In the genomic region with DNA sequence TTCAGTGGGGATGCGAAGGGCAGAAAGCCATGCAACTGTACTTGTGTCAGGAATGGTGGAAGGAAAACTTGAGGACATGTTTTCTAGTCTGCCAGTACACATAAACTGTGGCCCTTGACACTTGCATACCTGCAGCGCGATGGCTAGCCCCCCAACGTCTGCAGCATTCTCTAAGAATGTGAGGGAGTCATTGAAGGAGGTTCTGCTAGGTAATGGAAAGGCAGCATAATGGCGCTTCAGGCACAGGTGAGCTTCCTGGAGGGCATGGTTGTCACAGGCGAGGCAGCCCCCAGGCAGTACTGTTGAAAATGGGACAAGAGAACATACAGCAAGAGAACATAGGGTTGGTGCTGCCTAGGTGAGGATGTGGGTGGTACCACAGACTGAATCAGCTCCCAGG, we compare ENCODE assay signal across 12 cellular contexts. TPM values are rescaled to one million over a fixed set of nuclear protein-coding genes. Genes with fewer than 3 reads are reported as not detected.
"Had no signal": no experiment of that assay in that cellular context is flagged by ENCODE, and none has a peak within 500 bp of the region (broad histone marks: within the 10 kb centered on the region; RNA-seq: fewer than 3 reads in every experiment).

No MANE protein-coding gene starts in this region.

- H3K27ac Mint-ChIP-seq: H9, HFFc6 had no signal

- FAIRE-seq: H1, H54 had no signal

- H3K4me2 ChIP-seq: GM23338 had no signal

- H3K36me3 ChIP-seq: HAP-1 had no signal

- H3K9me3 Mint-ChIP-seq: GM23338, H9 had no signal

- H3K27ac ChIP-seq: GM23248 had no signal

- ATAC-seq: GM23338, HCT116 had no signal

- H3K9ac ChIP-seq: GM23248 had no signal

- H3K4me1 ChIP-seq: HAP-1 had no signal

- H3K9me3 ChIP-seq: HAP-1 had no signal

- H3K4me3 Mint-ChIP-seq: GM23338, H9, HFFc6 had no signal

- H3K4me3 ChIP-seq: GM23248, GM23338, HAP-1 had no signal

- DNase-seq: GM23248, GOT3, H7, H9, HCEC 1CT, HFFc6 had no signal

- H2AFZ ChIP-seq: GM23248, GM23338 had no signal

RNA-seq across cellular contexts. Expression of a gene that starts 3.5 kb away (rescaled TPM):
- total RNA-seq: GM23248, GM23338, H1, H4, H7, H9, HFFc6 had no signal
- polyA plus RNA-seq: GM23248, GM23338, H1 had no signal

RNA-seq across cellular contexts. Expression of a gene that starts 9.2 kb away (rescaled TPM):
- total RNA-seq: GM23248, GM23338, H1, H4, H7, H9, HFFc6 had no signal
- polyA plus RNA-seq: GM23248, GM23338 had no signal

RNA-seq across cellular contexts. Expression of a gene that starts 19.4 kb away (rescaled TPM):
- total RNA-seq: GM23248, HFFc6 had no signal
- polyA plus RNA-seq: GM23248 had no signal

RNA-seq across cellular contexts. Expression of a gene that starts 57.2 kb away (rescaled TPM):
- total RNA-seq: GM23248, H4, HFFc6 had no signal
- polyA plus RNA-seq: GM23248 had no signal
